In genomic region chr3:65305836-65306235, GRCh38 we compare ENCODE assay signal across 9 cellular contexts.
"Had no signal": no experiment of that assay in that cellular context is flagged by ENCODE, and none has a peak within 500 bp of the region (broad histone marks: within the 10 kb centered on the region; RNA-seq: fewer than 3 reads in every experiment).

No MANE protein-coding gene starts in this region.

- H3K27ac Mint-ChIP-seq: GM23338, H9, HFFc6 had no signal

- H3K4me1 ChIP-seq: HAP-1 had no signal

- H3K9me3 Mint-ChIP-seq: GM23338, H9, HFFc6 had no signal

- H3K9ac ChIP-seq: GM23248 had no signal

- H3K4me3 ChIP-seq: GM23248, GM23338, HAP-1 had no signal

- H3K27ac ChIP-seq: GM23248 had no signal

- H3K4me2 ChIP-seq: GM23338 had no signal

- H2AFZ ChIP-seq: GM23248, GM23338 had no signal

- H3K36me3 ChIP-seq: HAP-1 had no signal

- H3K9me3 ChIP-seq: HAP-1 had no signal

- H3K4me3 Mint-ChIP-seq: GM23338, H9, HFFc6 had no signal

- ATAC-seq: GM23338, HCT116 had no signal

- H3K4me1 Mint-ChIP-seq: GM23338, H9 had no signal

- DNase-seq: GM23248, GOT3, H7, H9, HCEC 1CT, HFFc6 had no signal
